ENCODE assay signal across 21 cellular contexts in the genomic region with DNA sequence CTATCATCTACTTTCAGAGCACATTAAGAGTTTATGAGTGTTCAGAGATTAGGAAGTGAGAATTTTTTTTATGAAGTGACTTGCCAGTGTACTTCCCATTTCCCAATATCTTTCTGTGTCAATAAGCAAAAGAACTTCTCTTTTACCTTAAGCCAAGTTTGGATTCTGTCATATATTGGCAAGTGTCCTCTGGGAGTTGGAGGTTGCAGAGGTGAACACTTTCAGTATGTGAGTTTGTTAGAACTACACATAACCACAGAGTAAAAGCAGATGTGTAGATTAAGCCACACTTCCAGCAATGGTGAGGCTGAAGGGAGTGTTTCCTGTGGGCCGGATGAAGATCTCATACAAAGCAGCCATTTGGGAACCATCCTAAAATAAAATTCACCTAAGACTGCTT. TPM values are rescaled to one million over a fixed set of nuclear protein-coding genes. Genes with fewer than 3 reads are reported as not detected.
A peak's percentile ranks its signal among the peaks of the same experiment; 100 is the strongest.
DNase-seq lines count a peak whose midpoint lies in the region; ATAC-seq and TF ChIP-seq lines count a peak whose summit lies in the region.
"Had no signal": no experiment of that assay in that cellular context is flagged by ENCODE, and none has a peak within 500 bp of the region (broad histone marks: within the 10 kb centered on the region; RNA-seq: fewer than 3 reads in every experiment).

No MANE protein-coding gene starts in this region.

- H3K9me3 ChIP-seq in Peyer's patch, result no peaks in the 10 kb centered on the region
- H3K9me3 ChIP-seq: body of pancreas, prostate gland, spleen had no signal

- no peak for TF ChIP-seq POLR2A in Peyer's patch (IDR thresholded peaks at IDR 0.05)

- H3K36me3 ChIP-seq in Peyer's patch, result no peaks in the 10 kb centered on the region
- H3K36me3 ChIP-seq: prostate gland, spleen had no signal

- H3K4me3 ChIP-seq in Jurkat, Clone E6-1 (ENCODE audit: low read length), result no peak overlapping the region
- H3K4me3 ChIP-seq in fibroblast of mammary gland (ENCODE audit: control insufficient read depth, low read depth, low read length), result no peak overlapping the region
- H3K4me3 ChIP-seq in Peyer's patch, result no peak overlapping the region
- H3K4me3 ChIP-seq: body of pancreas, prostate gland, spleen had no signal

- no peak for ATAC-seq in GM21360 (IDR thresholded peaks at IDR 0.05; ENCODE audit: unreplicated experiment)
- ATAC-seq: body of pancreas; naive thymus-derived CD8-positive, alpha-beta T cell; stimulated activated naive CD8-positive, alpha-beta T cell treated with anti-CD3 and anti-CD28 coated beads, Interleukin-15, Interleukin-2, amounts not matched to agents 100 U/mL and 50 U/mL, for 24 hours; T-helper 17 cell had no signal

- TF ChIP-seq CTCF in fibroblast of mammary gland (conservative IDR thresholded peaks at IDR 0.05; ENCODE audit: control insufficient read depth, insufficient read depth, low read depth, low read length), result no peak
- no peak for TF ChIP-seq CTCF in Peyer's patch (IDR thresholded peaks at IDR 0.05)

- peak; percentile 81 to 84 for DNase-seq in AML-193 (lab: John Stamatoyannopoulos, UW)
- peak; percentile 48 for DNase-seq in Jurkat, Clone E6-1 (ENCODE audit: low read depth, low spot score)
- peak; percentile 78 for DNase-seq in SIG-M5 (lab: John Stamatoyannopoulos, UW)
- DNase-seq in fibroblast of mammary gland (ENCODE audit: low read depth), result peak; percentile 68
- DNase-seq in Peyer's patch, result no peak
- no peak for DNase-seq in NCI-H1048 (lab: John Stamatoyannopoulos, UW)
- no peak for DNase-seq in NCI-H187 treated with DMSO at 0.1 percent for 48 hours (lab: John Stamatoyannopoulos, UW)
- DNase-seq: activated naive CD4-positive, alpha-beta T cell treated with anti-CD3 and anti-CD28 coated beads for 36 hours; body of pancreas; cortex of kidney; erythroblast; HCEC 1CT; MM.1S; naive thymus-derived CD8-positive, alpha-beta T cell; NCI-H2107; NCI-H69; spleen; stimulated activated naive CD8-positive, alpha-beta T cell treated with anti-CD3 and anti-CD28 coated beads, Interleukin-15, Interleukin-2, amounts not matched to agents 100 U/mL and 50 U/mL, for 24 hours; T-helper 17 cell had no signal

- H3K4me1 ChIP-seq in Peyer's patch, result no peaks in the 10 kb centered on the region
- H3K4me1 ChIP-seq: prostate gland had no signal

- no peaks in the 10 kb centered on the region for H3K27me3 ChIP-seq in Peyer's patch
- H3K27me3 ChIP-seq: body of pancreas had no signal

- H3K27ac ChIP-seq in Peyer's patch, result no peak overlapping the region
- H3K27ac ChIP-seq: body of pancreas, prostate gland had no signal

RNA-seq across cellular contexts. Expression of a gene that starts 16.6 kb away (rescaled TPM):
- not detected for polyA plus RNA-seq in Jurkat, Clone E6-1 (2012; ENCODE audit: insufficient read depth, insufficient read length)
- not detected for total RNA-seq in Peyer's patch
- total RNA-seq: activated naive CD4-positive, alpha-beta T cell treated with anti-CD3 and anti-CD28 coated beads for 36 hours; body of pancreas; prostate gland had no signal

RNA-seq across cellular contexts. Expression of a gene that starts 50.0 kb away (rescaled TPM):
- 13.5 TPM for polyA plus RNA-seq in Jurkat, Clone E6-1 (2012; ENCODE audit: insufficient read depth, insufficient read length)
- total RNA-seq in Peyer's patch, result 10 to 100 TPM in 1 of 4 donors, 1 to 10 TPM in 3; 4.4 to 83.3 (median 9.1) TPM

RNA-seq across cellular contexts. Expression of a gene that starts 58.4 kb away (rescaled TPM):
- polyA plus RNA-seq in Jurkat, Clone E6-1 (2012; ENCODE audit: insufficient read depth, insufficient read length), result 35.1 TPM
- total RNA-seq in Peyer's patch, result 10 to 100 TPM in 1 of 4 donors, 1 to 10 TPM in 3; 3.3 to 31.4 (median 5.7) TPM

Comparison
In these comparisons a context has a peak if more than half of its experiments do, and no peak if none do; other contexts are left out.
1. DNase-seq: peak in AML-193 (2 of 2), Jurkat, Clone E6-1 (single experiment), SIG-M5 (single experiment) and fibroblast of mammary gland (single experiment); none in Peyer's patch (0 of 3), NCI-H1048 (single experiment) and NCI-H187 treated with DMSO at 0.1 percent for 48 hours (single experiment).